9 cellular contexts compared by ENCODE assay signal in the genomic region with DNA sequence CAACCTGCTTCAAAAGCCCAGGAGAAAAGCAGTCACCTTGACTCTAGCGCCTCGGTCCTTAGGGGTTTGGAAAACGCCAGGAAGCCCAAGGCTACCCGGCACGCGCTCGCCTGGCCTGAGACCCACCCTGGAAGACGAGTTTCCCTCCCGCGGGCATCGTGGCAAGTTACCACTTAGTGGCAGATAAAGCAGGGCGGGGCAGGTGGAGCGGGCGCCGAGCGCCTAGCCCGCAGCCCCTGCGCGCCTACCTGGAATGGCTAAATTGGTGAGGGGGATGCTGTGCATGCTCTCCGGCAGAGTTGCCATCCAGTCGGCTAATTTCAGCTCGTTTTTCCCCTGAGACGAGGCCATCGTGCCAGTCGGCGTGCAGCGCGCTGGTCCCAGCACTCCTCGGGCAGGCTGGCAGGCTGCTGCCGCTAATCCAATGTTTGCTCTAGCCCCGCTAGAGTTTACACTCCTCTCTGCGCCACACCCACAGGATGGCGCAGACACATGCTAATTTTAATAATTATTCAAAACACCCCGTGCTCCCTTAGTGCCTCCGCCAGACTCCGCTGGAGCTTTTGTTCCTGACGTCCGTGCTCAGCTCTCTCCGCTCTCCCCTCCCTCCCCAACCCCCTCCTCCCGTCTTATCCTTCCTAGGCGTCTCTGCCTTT. TPM values are rescaled to one million over a fixed set of nuclear protein-coding genes. Genes with fewer than 3 reads are reported as not detected.
DNase-seq lines count a peak whose midpoint lies in the region; ATAC-seq, FAIRE-seq and TF ChIP-seq lines count a peak whose summit lies in the region.
"Had no signal": no experiment of that assay in that cellular context is flagged by ENCODE, and none has a peak within 500 bp of the region (broad histone marks: within the 10 kb centered on the region; RNA-seq: fewer than 3 reads in every experiment).

TSS of gene PLCXD3 (minus strand) at position 426 of the 656 bp plus-strand sequence. CDS start at position 351, 75 bp downstream.

- peaks cover 12% of the 10 kb centered on the region for H3K4me1 ChIP-seq in suprapubic skin
- H3K4me1 ChIP-seq: BLaER1 had no signal

- TF ChIP-seq POLR2A in suprapubic skin (IDR thresholded peaks at IDR 0.05): no peak

- H3K36me3 ChIP-seq in suprapubic skin: no peaks in the 10 kb centered on the region
- H3K36me3 ChIP-seq: BLaER1 had no signal

- H3K9me3 ChIP-seq in suprapubic skin: no peaks in the 10 kb centered on the region

- peak; percentile 87 for FAIRE-seq in islet of Langerhans (lab: Jason Lieb, UNC)

- DNase-seq in NCI-H345 (lab: John Stamatoyannopoulos, UW) (peak; percentile 48), NCI-H345 treated with DMSO at 0.1 percent for 48 hours (lab: John Stamatoyannopoulos, UW; ENCODE audit: unreplicated experiment) (no peak), astrocyte of the hippocampus (ENCODE audit: low read depth, low spot score) (peak; percentile 19), suprapubic skin (ENCODE audit: low spot score in 2 of 2) (no peak)
- DNase-seq in activated CD4-positive, alpha-beta T cell treated with anti-CD3 and anti-CD28 coated beads for 4 hours: no peak

- peak within 1 kb of the TSS; percentile 37 for H3K4me3 ChIP-seq in suprapubic skin
- H3K4me3 ChIP-seq: BLaER1 had no signal

- no peak for TF ChIP-seq CTCF in suprapubic skin (IDR thresholded peaks at IDR 0.05)

- TF ChIP-seq EP300 in suprapubic skin (IDR thresholded peaks at IDR 0.05): no peak

- H3K27me3 ChIP-seq in suprapubic skin: peaks cover 29% of the 10 kb centered on the region
- H3K27me3 ChIP-seq: BLaER1 had no signal

- H3K27ac ChIP-seq in suprapubic skin: no peak within 1 kb of the TSS
- H3K27ac ChIP-seq: BLaER1 had no signal

- no peak for ATAC-seq in GM21786 (IDR thresholded peaks at IDR 0.05; ENCODE audit: unreplicated experiment)
- no peak for ATAC-seq in HG03342 (IDR thresholded peaks at IDR 0.05; ENCODE audit: unreplicated experiment)

- 2% methylated on average over 16 of the region's 41 CpGs for WGBS in suprapubic skin

RNA-seq across cellular contexts. Expression of gene PLCXD3, which starts in this region (rescaled TPM):
- 1 to 10 TPM in 2 of 4 donors, under 1 TPM in 2; 0.15 to 1.6 (median 0.61) TPM for total RNA-seq in suprapubic skin

Comparison
In these comparisons a context has a peak if more than half of its experiments do, and no peak if none do; other contexts are left out.
1. DNase-seq: peak in NCI-H345 (single experiment) and astrocyte of the hippocampus (single experiment); none in NCI-H345 treated with DMSO at 0.1 percent for 48 hours (single experiment), suprapubic skin (0 of 2) and activated CD4-positive, alpha-beta T cell treated with anti-CD3 and anti-CD28 coated beads for 4 hours (0 of 2).